In genomic region chr6:105648276-105648675, GRCh38 we compare ENCODE assay signal across 16 cellular contexts.
DNase-seq lines count a peak whose midpoint lies in the region; ATAC-seq and FAIRE-seq lines count a peak whose summit lies in the region.
"Had no signal": no experiment of that assay in that cellular context is flagged by ENCODE, and none has a peak within 500 bp of the region (broad histone marks: within the 10 kb centered on the region; RNA-seq: fewer than 3 reads in every experiment).

No MANE protein-coding gene starts in this region.

- DNase-seq in NK-92 treated with Interleukin-12 subunit alpha and Interleukin-12 subunit beta, amount 100 ng/mL, for 24 hours (lab: John Stamatoyannopoulos, UW) = peak; percentile 35
- DNase-seq in NK-92 (lab: John Stamatoyannopoulos, UW; ENCODE audit: unreplicated experiment) (no peak), GM18507 (ENCODE audit: extremely low spot score, insufficient read length, low read depth) (no peak), T-helper 17 cell (no peak), immature natural killer cell (peak; percentile 54 to 69 (median 63)), NCI-H1694 (lab: John Stamatoyannopoulos, UW) (no peak), NCI-H774 (lab: John Stamatoyannopoulos, UW) (no peak), NCI-H128 (lab: John Stamatoyannopoulos, UW; ENCODE audit: unreplicated experiment) (no peak)
- DNase-seq: central memory CD4-positive, alpha-beta T cell; endodermal cell; Kasumi-1; Right ventricle myocardium superior; T-helper 9 cell; thyroid gland had no signal

- ATAC-seq in T-helper 17 cell = no peak
- ATAC-seq: A549 had no signal

- H3K36me3 Mint-ChIP-seq in T-helper 17 cell (ENCODE audit: low read depth) (no peaks in the 10 kb centered on the region), immature natural killer cell (no peaks in the 10 kb centered on the region)

- H3K27me3 Mint-ChIP-seq in T-helper 17 cell (peaks cover 21% of the 10 kb centered on the region), immature natural killer cell (ENCODE audit: low read depth in 3 of 3) (peaks cover 0 to 22% (median 7%) of the 10 kb centered on the region in 3 donors)

- H3K9me3 ChIP-seq in T-helper 17 cell (ENCODE audit: control insufficient read depth, low read length, poor library complexity, severe bottlenecking) = no peaks in the 10 kb centered on the region
- H3K9me3 ChIP-seq: A549, thyroid gland had no signal

- H3K4me3 Mint-ChIP-seq in T-helper 17 cell = no peak overlapping the region
- H3K4me3 Mint-ChIP-seq in immature natural killer cell = peak overlapping the region; percentile 28 to 84 (median 68)
- H3K4me3 Mint-ChIP-seq: endodermal cell had no signal

- peak overlapping the region; percentile 54 for H3K27ac Mint-ChIP-seq in T-helper 17 cell
- peak overlapping the region; percentile 85 to 97 (median 90) for H3K27ac Mint-ChIP-seq in immature natural killer cell
- H3K27ac Mint-ChIP-seq: endodermal cell had no signal

- H3K4me1 Mint-ChIP-seq in T-helper 17 cell = peaks cover 30% of the 10 kb centered on the region
- peaks cover 80 to 89% of the 10 kb centered on the region in 2 donors for H3K4me1 Mint-ChIP-seq in immature natural killer cell

- H3K9me3 Mint-ChIP-seq in immature natural killer cell = no peaks in the 10 kb centered on the region
- H3K9me3 Mint-ChIP-seq: endodermal cell had no signal

- peak; percentile 93 for FAIRE-seq in GM18507 (lab: Jason Lieb, UNC)
- FAIRE-seq: A549, GM12891 had no signal

Comparison
In these comparisons a context has a peak if more than half of its experiments do, and no peak if none do; other contexts are left out.
1. DNase-seq: peak in NK-92 treated with Interleukin-12 subunit alpha and Interleukin-12 subunit beta, amount 100 ng/mL, for 24 hours (single experiment) and immature natural killer cell (3 of 3); none in NK-92 (single experiment), GM18507 (single experiment), T-helper 17 cell (0 of 3), NCI-H1694 (single experiment), NCI-H774 (single experiment) and NCI-H128 (single experiment).